In genomic region chr6:7749493-7749892, GRCh38 we compare ENCODE assay signal across 8 cellular contexts.
"Had no signal": no experiment of that assay in that cellular context is flagged by ENCODE, and none has a peak within 500 bp of the region (broad histone marks: within the 10 kb centered on the region; RNA-seq: fewer than 3 reads in every experiment).

No MANE protein-coding gene starts in this region.

- DNase-seq: GOT3, H7, HFFc6, KBM-7 had no signal

- H3K36me3 ChIP-seq: HAP-1 had no signal

- H3K9me3 ChIP-seq: HAP-1 had no signal

- H3K4me1 ChIP-seq: HAP-1 had no signal

- H3K27ac ChIP-seq: HL-60 had no signal

- H3K4me3 ChIP-seq: HAP-1 had no signal

- ATAC-seq: HCT116, HepG2 had no signal
